14 cellular contexts compared by ENCODE assay signal in the genomic region with DNA sequence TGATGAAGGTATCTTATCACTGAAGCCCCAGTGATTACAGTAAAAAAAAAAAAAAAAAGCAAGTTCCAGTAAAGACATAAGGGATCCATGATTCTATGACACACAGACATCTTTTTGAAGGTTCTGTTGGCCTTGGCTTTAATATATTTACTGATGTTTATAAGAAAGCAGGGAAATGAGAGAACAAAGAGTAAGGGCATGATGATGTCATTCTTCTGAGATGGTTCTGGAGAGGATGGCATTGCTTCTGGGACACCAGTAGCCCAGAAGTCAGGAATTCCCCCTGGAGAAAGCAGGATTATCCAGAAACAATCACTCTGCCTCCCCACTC.
DNase-seq lines count a peak whose midpoint lies in the region; ATAC-seq and TF ChIP-seq lines count a peak whose summit lies in the region.
"Had no signal": no experiment of that assay in that cellular context is flagged by ENCODE, and none has a peak within 500 bp of the region (broad histone marks: within the 10 kb centered on the region; RNA-seq: fewer than 3 reads in every experiment).

No MANE protein-coding gene starts in this region.

- no peaks in the 10 kb centered on the region for H3K27me3 Mint-ChIP-seq in activated T-cell treated with anti-CD3 and anti-CD28 coated beads, Interleukin-2, amount 50 U/mL, for 24 hours
- H3K27me3 Mint-ChIP-seq in brain (peaks cover 29% of the 10 kb centered on the region), CD14-positive monocyte (ENCODE audit: low read depth in 3 of 3) (peaks cover 0 to 1% (median 0%) of the 10 kb centered on the region in 3 donors)
- H3K27me3 Mint-ChIP-seq: T-helper 17 cell had no signal

- H3K27ac ChIP-seq in suprapubic skin, result peak overlapping the region; percentile 61

- H3K9me3 ChIP-seq in suprapubic skin, result no peaks in the 10 kb centered on the region
- H3K9me3 ChIP-seq: Caco-2, esophagus squamous epithelium had no signal

- peaks cover 49% of the 10 kb centered on the region for H3K4me1 Mint-ChIP-seq in activated T-cell treated with anti-CD3 and anti-CD28 coated beads, Interleukin-2, amount 50 U/mL, for 24 hours (ENCODE audit: low read depth)
- peaks cover 34% of the 10 kb centered on the region for H3K4me1 Mint-ChIP-seq in brain
- peaks cover 1% of the 10 kb centered on the region for H3K4me1 Mint-ChIP-seq in CD14-positive monocyte

- H3K27ac Mint-ChIP-seq in activated T-cell treated with anti-CD3 and anti-CD28 coated beads, Interleukin-2, amount 50 U/mL, for 24 hours, result peak overlapping the region; percentile 99
- peak overlapping the region in 4 of 5 experiments; percentile 81 to 94 (median 88) for H3K27ac Mint-ChIP-seq in brain
- H3K27ac Mint-ChIP-seq in CD14-positive monocyte, result no peak overlapping the region
- H3K27ac Mint-ChIP-seq: T-helper 17 cell had no signal

- intact Hi-C loops in CD14-positive monocyte (cut with micrococcal nuclease), result no loop called here

- H3K36me3 ChIP-seq in suprapubic skin, result no peaks in the 10 kb centered on the region
- H3K36me3 ChIP-seq: esophagus squamous epithelium had no signal

- peaks cover 4% of the 10 kb centered on the region for H3K36me3 Mint-ChIP-seq in activated T-cell treated with anti-CD3 and anti-CD28 coated beads, Interleukin-2, amount 50 U/mL, for 24 hours (ENCODE audit: low read depth)
- no peaks in the 10 kb centered on the region for H3K36me3 Mint-ChIP-seq in brain
- peaks cover 0 to 2% of the 10 kb centered on the region in 2 donors for H3K36me3 Mint-ChIP-seq in CD14-positive monocyte

- peak; percentile 32 for DNase-seq in activated T-cell treated with anti-CD3 and anti-CD28 coated beads, Interleukin-2, amount 50 U/mL, for 24 hours
- DNase-seq in activated T-cell treated with anti-CD3 and anti-CD28 coated beads, Interleukin-2, amount 50 U/mL, for 48 hours, result no peak
- DNase-seq in suprapubic skin (ENCODE audit: low spot score in 2 of 2) (no peak), mesenteric fat pad (ENCODE audit: low spot score) (no peak), CD14-positive monocyte (ENCODE audit: low spot score) (no peak)
- no peak for DNase-seq in stimulated activated CD4-positive, alpha-beta T cell treated with anti-CD3 and anti-CD28 coated beads, Interleukin-4, amount 100 ng/mL, for 24 hours
- DNase-seq: activated CD4-positive, alpha-beta T cell treated with anti-CD3 and anti-CD28 coated beads for 1 hour; Caco-2; esophagus squamous epithelium; NCI-H524; T-helper 17 cell had no signal

- TF ChIP-seq EP300 in suprapubic skin (IDR thresholded peaks at IDR 0.05), result no peak

- H3K4me3 ChIP-seq in suprapubic skin, result no peak overlapping the region
- H3K4me3 ChIP-seq: esophagus squamous epithelium had no signal

- no peaks in the 10 kb centered on the region for H3K27me3 ChIP-seq in suprapubic skin
- H3K27me3 ChIP-seq: esophagus squamous epithelium had no signal

- ATAC-seq in HG03432 (IDR thresholded peaks at IDR 0.05; ENCODE audit: unreplicated experiment), result peak; percentile 4
- ATAC-seq: Panc1, T-helper 17 cell had no signal

- peaks cover 9% of the 10 kb centered on the region for H3K9me3 Mint-ChIP-seq in activated T-cell treated with anti-CD3 and anti-CD28 coated beads, Interleukin-2, amount 50 U/mL, for 24 hours
- H3K9me3 Mint-ChIP-seq in brain (peaks cover 0 to 9% (median 0%) of the 10 kb centered on the region in 5 experiments), CD14-positive monocyte (peaks cover 0 to 3% (median 1%) of the 10 kb centered on the region in 7 donors)

- TF ChIP-seq POLR2A in suprapubic skin (IDR thresholded peaks at IDR 0.05), result no peak

- H3K4me1 ChIP-seq in suprapubic skin, result peaks cover 3% of the 10 kb centered on the region
- H3K4me1 ChIP-seq: Caco-2 had no signal

- no peak for TF ChIP-seq CTCF in brain (conservative IDR thresholded peaks at IDR 0.05)
- TF ChIP-seq CTCF in suprapubic skin (IDR thresholded peaks at IDR 0.05), result no peak
- no peak for TF ChIP-seq CTCF in CD14-positive monocyte (IDR thresholded peaks at IDR 0.05)

- H3K4me3 Mint-ChIP-seq in activated T-cell treated with anti-CD3 and anti-CD28 coated beads, Interleukin-2, amount 50 U/mL, for 24 hours, result peak overlapping the region; percentile 51
- no peak overlapping the region for H3K4me3 Mint-ChIP-seq in brain
- H3K4me3 Mint-ChIP-seq in CD14-positive monocyte, result no peak overlapping the region
- H3K4me3 Mint-ChIP-seq: T-helper 17 cell had no signal

Comparison
In these comparisons a context has a peak if more than half of its experiments do, and no peak if none do; other contexts are left out.
1. H3K27ac Mint-ChIP-seq: peak in activated T-cell treated with anti-CD3 and anti-CD28 coated beads, Interleukin-2, amount 50 U/mL, for 24 hours (single experiment) and brain (4 of 5); none in CD14-positive monocyte (0 of 7).